8 cellular contexts compared by ENCODE assay signal in genomic region chr1:28668191-28668955, GRCh38. TPM values are rescaled to one million over a fixed set of nuclear protein-coding genes. Genes with fewer than 3 reads are reported as not detected.
DNase-seq lines count a peak whose midpoint lies in the region; ATAC-seq and TF ChIP-seq lines count a peak whose summit lies in the region.

Gene GMEB1, plus strand, starts transcription at chr1:28668784. Its CDS starts 14,829 bp downstream, at chr1:28683613.

- H3K79me2 ChIP-seq in OCI-LY3 (ENCODE audit: low read length) = peaks cover 35% of the 10 kb centered on the region

- peak within 1 kb of the TSS; percentile 88 for H2AFZ ChIP-seq in OCI-LY3 (ENCODE audit: low read depth, low read length)

- H3K4me1 Mint-ChIP-seq in Caco-2 (ENCODE audit: low read depth, unreplicated experiment) = peaks cover 8% of the 10 kb centered on the region

- H3K4me1 ChIP-seq in Caco-2 (peaks cover 9% of the 10 kb centered on the region), HUES64 (ENCODE audit: insufficient read depth, low read length) (peaks cover 16% of the 10 kb centered on the region; the same call in 1 of the 2 replicates), OCI-LY3 (ENCODE audit: low read length) (peaks cover 3% of the 10 kb centered on the region; the same call in 1 of the 2 replicates)

- H3K27ac Mint-ChIP-seq in Caco-2 (ENCODE audit: unreplicated experiment) = peak within 1 kb of the TSS; percentile 97

- DNase-seq in Caco-2 (peak; percentile 81 to 87), activated T-cell treated with anti-CD3 and anti-CD28 coated beads for 24 hours (ENCODE audit: low read depth) (peak; percentile 80), epidermal melanocyte (ENCODE audit: insufficient read length, low spot score) (peak; percentile 81), middle frontal gyrus (ENCODE audit: extremely low spot score, low spot score) (peak; percentile 78)
- peak; percentile 84 to 89 for DNase-seq in stimulated activated CD8-positive, alpha-beta memory T cell treated with anti-CD3 and anti-CD28 coated beads, Interleukin-15, amount 100 ng/mL, for 48 hours (ENCODE audit: low read depth in 2 of 2)

- peaks cover 8% of the 10 kb centered on the region for H3K36me3 Mint-ChIP-seq in Caco-2 (ENCODE audit: insufficient read depth, unreplicated experiment)

- peak within 1 kb of the TSS; percentile 98 for H3K4me2 ChIP-seq in OCI-LY3 (ENCODE audit: low read length)

- no peaks in the 10 kb centered on the region for H3K9me3 Mint-ChIP-seq in Caco-2 (ENCODE audit: unreplicated experiment)

- H3K27ac ChIP-seq in HUES64 (ENCODE audit: low read depth, low read length) = peak within 1 kb of the TSS; percentile 97
- peak within 1 kb of the TSS; percentile 99 for H3K27ac ChIP-seq in OCI-LY3 (ENCODE audit: low read length)

- H3K4me3 Mint-ChIP-seq in Caco-2 (ENCODE audit: unreplicated experiment) = peak within 1 kb of the TSS; percentile 91

- WGBS in HUES64 = 5% methylated on average over 29 of the region's 57 CpGs

- no peak for TF ChIP-seq CTCF in Caco-2 (IDR thresholded peaks at IDR 0.05; ENCODE audit: insufficient read depth in 1 of 2, low read depth in 1 of 2, low read length in 1 of 2, severe bottlenecking in 1 of 2, unreplicated experiment in 1 of 2)
- no peak for TF ChIP-seq CTCF in OCI-LY3 (IDR thresholded peaks at IDR 0.05; ENCODE audit: low read depth, low read length)

- intact Hi-C loops in Caco-2 (cut with micrococcal nuclease; ENCODE audit: unreplicated experiment) = loop anchor here (1.0 kb wide), 2 partner anchors 20 to 68 kb away; partner anchors contain the start of genes RNU11 and YTHDF2

- H4K20me1 ChIP-seq in OCI-LY3 (ENCODE audit: insufficient read depth, low read length) = no peaks in the 10 kb centered on the region

- no peaks in the 10 kb centered on the region for H3K27me3 Mint-ChIP-seq in Caco-2 (ENCODE audit: insufficient read depth, unreplicated experiment)

- ATAC-seq in GM21423 (IDR thresholded peaks at IDR 0.05; ENCODE audit: unreplicated experiment) = peak; percentile 70

- TSS peak; percentile 85 for BruUV-seq in Caco-2 (replicated peaks; lab: Mats Ljungman, UMichigan)

- peak within 1 kb of the TSS; percentile 46 for H3K4me3 ChIP-seq in Caco-2 (ENCODE audit: low read depth, low read length)
- peak within 1 kb of the TSS; percentile 79 for H3K4me3 ChIP-seq in HUES64 (ENCODE audit: low read length)
- peak within 1 kb of the TSS; percentile 100 for H3K4me3 ChIP-seq in OCI-LY3 (ENCODE audit: low read length)

- H3K27me3 ChIP-seq in Caco-2 (replicated peaks; ENCODE audit: control insufficient read depth, insufficient read depth, low read length) (no peaks in the 10 kb centered on the region), HUES64 (ENCODE audit: insufficient read depth, low read length) (no peaks in the 10 kb centered on the region), OCI-LY3 (ENCODE audit: low read depth, low read length) (no peaks in the 10 kb centered on the region)

- no peaks in the 10 kb centered on the region for H3K9me3 ChIP-seq in Caco-2
- no peaks in the 10 kb centered on the region for H3K9me3 ChIP-seq in HUES64 (ENCODE audit: insufficient read depth, low read depth, low read length)
- H3K9me3 ChIP-seq in OCI-LY3 (ENCODE audit: insufficient read depth, low read length) = no peaks in the 10 kb centered on the region

- H3K9ac ChIP-seq in HUES64 (ENCODE audit: low read depth, low read length) = peak within 1 kb of the TSS; percentile 91
- peak within 1 kb of the TSS; percentile 100 for H3K9ac ChIP-seq in OCI-LY3 (ENCODE audit: low read length)

- CTCF ChIA-PET in Caco-2 (lab: Charles Lee) = interaction anchor here (2.6 kb wide), 1 partner anchor 68 kb away, joined by 29 read pairs; the partner anchor contains the start of gene YTHDF2

- H3K36me3 ChIP-seq in Caco-2 (ENCODE audit: control insufficient read depth, insufficient read depth, low read length) (no peaks in the 10 kb centered on the region), HUES64 (ENCODE audit: insufficient read depth, low read length) (no peaks in the 10 kb centered on the region), OCI-LY3 (replicated peaks; ENCODE audit: low read depth, low read length) (no peaks in the 10 kb centered on the region)

- POLR2A ChIA-PET in Caco-2 (lab: Charles Lee) = interaction anchor here (0.7 to 2.6 kb wide), 5 partner anchors 13 to 246 kb away, joined by 3 to 32 read pairs (median 16); partner anchors contain the start of genes RNU11, TAF12 and YTHDF2

RNA-seq across cellular contexts. Expression of gene GMEB1, which starts in this region (rescaled TPM):
- total RNA-seq in Caco-2 (2022) = 4.3 and 5.2 TPM in 2 replicates
- polyA plus RNA-seq in HUES64 (2013, experiment 1 of 2) = 11.8 TPM
- 13.9 TPM for polyA plus RNA-seq in HUES64 (2013, experiment 2 of 2)

Comparison
In these comparisons a context has a peak if more than half of its experiments do, and no peak if none do; other contexts are left out.
1. Peak in every context shown above with its lines: DNase-seq, ATAC-seq, H3K4me3 ChIP-seq and H3K27ac ChIP-seq.
2. H3K4me3 ChIP-seq: peak in every context shown above with its lines; median percentile 100 in OCI-LY3; 79 in HUES64; 46 in Caco-2.